ENCODE assay signal across 8 cellular contexts in genomic region chr3:45795882-45796765, GRCh38. TPM values are rescaled to one million over a fixed set of nuclear protein-coding genes. Genes with fewer than 3 reads are reported as not detected.
DNase-seq lines count a peak whose midpoint lies in the region; ATAC-seq and TF ChIP-seq lines count a peak whose summit lies in the region.

TSS of gene SLC6A20 (minus strand) at chr3:45796536. CDS start at chr3:45796419, 117 bp downstream.

- H3K27ac Mint-ChIP-seq in activated naive CD4-positive, alpha-beta T cell treated with anti-CD3 and anti-CD28 coated beads for 36 hours = no peak within 1 kb of the TSS

- peak within 1 kb of the TSS; percentile 57 for H3K4me3 Mint-ChIP-seq in activated naive CD4-positive, alpha-beta T cell treated with anti-CD3 and anti-CD28 coated beads for 36 hours

- no peak for TF ChIP-seq CTCF in choroid plexus epithelial cell (conservative IDR thresholded peaks at IDR 0.05; ENCODE audit: low read depth, low read length)
- no peak for TF ChIP-seq CTCF in transverse colon (IDR thresholded peaks at IDR 0.05)

- no peak within 1 kb of the TSS for H4K8ac ChIP-seq in mesendoderm (ENCODE audit: low read depth, low read length)

- peaks cover 44% of the 10 kb centered on the region for H3K27me3 Mint-ChIP-seq in activated naive CD4-positive, alpha-beta T cell treated with anti-CD3 and anti-CD28 coated beads for 36 hours (ENCODE audit: low read depth)

- no peaks in the 10 kb centered on the region for H3K9me3 ChIP-seq in transverse colon

- no peak for TF ChIP-seq EP300 in transverse colon (IDR thresholded peaks at IDR 0.05; ENCODE audit: low read depth)

- no peak for TF ChIP-seq POLR2A in transverse colon (IDR thresholded peaks at IDR 0.05)

- H3K4me2 ChIP-seq in mesendoderm (ENCODE audit: low read length) = peak within 1 kb of the TSS; percentile 80

- no CpG with 5 or more reads among the region's 91 CpGs for WGBS in mesendoderm (ENCODE audit: extremely low coverage, insufficient coverage, low lambda C conversion rate)
- 0 to 5% methylated on average over 3 to 48 of the region's 91 CpGs for WGBS in transverse colon (ENCODE audit: low coverage in 1 of 2), 2 donors

- H3K36me3 ChIP-seq in mesendoderm (ENCODE audit: control insufficient read depth, insufficient read depth, low read length) = no peaks in the 10 kb centered on the region
- no peaks in the 10 kb centered on the region for H3K36me3 ChIP-seq in transverse colon

- no peaks in the 10 kb centered on the region for H3K9me3 Mint-ChIP-seq in activated naive CD4-positive, alpha-beta T cell treated with anti-CD3 and anti-CD28 coated beads for 36 hours

- no peak within 1 kb of the TSS for H2AK5ac ChIP-seq in mesendoderm (ENCODE audit: low read length)

- H3K79me1 ChIP-seq in mesendoderm (ENCODE audit: low read length) = no peaks in the 10 kb centered on the region

- no peak within 1 kb of the TSS for H4K5ac ChIP-seq in mesendoderm (ENCODE audit: low read length)

- CTCF ChIA-PET in activated naive CD4-positive, alpha-beta T cell treated with anti-CD3 and anti-CD28 coated beads for 36 hours (lab: Charles Lee) = no interaction called here

- peak; percentile 30 for DNase-seq in activated naive CD4-positive, alpha-beta T cell treated with anti-CD3 and anti-CD28 coated beads for 36 hours
- DNase-seq in activated naive CD4-positive, alpha-beta T cell (lab: John Stamatoyannopoulos, UW) = no peak
- DNase-seq in choroid plexus epithelial cell (ENCODE audit: low read depth) (no peak), mesendoderm (peak; percentile 11), transverse colon (peak; percentile 58), amygdala (lab: John Stamatoyannopoulos, UW) (no peak)

- H3K23ac ChIP-seq in mesendoderm (ENCODE audit: low read length) = no peak within 1 kb of the TSS

- H3K4me1 ChIP-seq in mesendoderm (ENCODE audit: control insufficient read depth, low read depth, low read length) (no peaks in the 10 kb centered on the region), transverse colon (peaks cover 6 to 10% (median 10%) of the 10 kb centered on the region in 4 donors)

- intact Hi-C loops in activated naive CD4-positive, alpha-beta T cell treated with anti-CD3 and anti-CD28 coated beads for 36 hours (cut with micrococcal nuclease) = no loop called here
- intact Hi-C loops in transverse colon (cut with DNase I; ENCODE audit: low total_unique reads) = no loop called here

- H3K9ac ChIP-seq in mesendoderm (ENCODE audit: low read length) = peak within 1 kb of the TSS; percentile 26

- no peak within 1 kb of the TSS for H2BK5ac ChIP-seq in mesendoderm (ENCODE audit: low read length)

- ATAC-seq in HG03457 (IDR thresholded peaks at IDR 0.05; ENCODE audit: unreplicated experiment) (no peak), GM19467 (IDR thresholded peaks at IDR 0.05; ENCODE audit: unreplicated experiment) (no peak)

- no peaks in the 10 kb centered on the region for H3K79me2 ChIP-seq in mesendoderm (ENCODE audit: control insufficient read depth, insufficient read depth, low read length)

- peak within 1 kb of the TSS; percentile 3 for H3K4me3 ChIP-seq in choroid plexus epithelial cell (ENCODE audit: low read depth, low read length)
- peak within 1 kb of the TSS; percentile 37 for H3K4me3 ChIP-seq in mesendoderm (ENCODE audit: low read length)
- H3K4me3 ChIP-seq in transverse colon = peak within 1 kb of the TSS; percentile 9 to 46 (median 28)

- H3K4me1 Mint-ChIP-seq in activated naive CD4-positive, alpha-beta T cell treated with anti-CD3 and anti-CD28 coated beads for 36 hours (ENCODE audit: low read depth) = peaks cover 7% of the 10 kb centered on the region

- H3K36me3 Mint-ChIP-seq in activated naive CD4-positive, alpha-beta T cell treated with anti-CD3 and anti-CD28 coated beads for 36 hours (ENCODE audit: low read depth) = no peaks in the 10 kb centered on the region

- no peak within 1 kb of the TSS for H3K4ac ChIP-seq in mesendoderm (ENCODE audit: low read depth, low read length)

- in situ Hi-C loops in transverse colon (cut with MboI; ENCODE audit: low pct_ligation_motif_present in 1 of 4, low pct_unique_long_range_greater_than_20kb in 1 of 4, low sequenced_read_pairs in 3 of 4) = no loop called here

- H2BK120ac ChIP-seq in mesendoderm (ENCODE audit: low read depth, low read length) = no peak within 1 kb of the TSS

- H3K18ac ChIP-seq in mesendoderm (ENCODE audit: low read length) = no peak within 1 kb of the TSS

- H3K27ac ChIP-seq in mesendoderm (ENCODE audit: low read depth, low read length) = no peak within 1 kb of the TSS
- H3K27ac ChIP-seq in transverse colon = no peak within 1 kb of the TSS

- no peak within 1 kb of the TSS for H2BK15ac ChIP-seq in mesendoderm (replicated peaks; ENCODE audit: low read depth)

- peak within 1 kb of the TSS; percentile 76 for H3K56ac ChIP-seq in mesendoderm (ENCODE audit: low read length)

- peaks cover 18% of the 10 kb centered on the region for H3K27me3 ChIP-seq in mesendoderm (ENCODE audit: insufficient read depth, low read length, poor library complexity)
- H3K27me3 ChIP-seq in transverse colon = peaks cover 47% of the 10 kb centered on the region

RNA-seq across cellular contexts. Expression of gene SLC6A20, which starts in this region (rescaled TPM):
- total RNA-seq in activated naive CD4-positive, alpha-beta T cell treated with anti-CD3 and anti-CD28 coated beads for 36 hours = not detected
- 0.03 TPM for polyA plus RNA-seq in mesendoderm (2013, experiment 1 of 2)
- 0.03 TPM for polyA plus RNA-seq in mesendoderm (2013, experiment 2 of 2)
- under 1 TPM in 2 of 4 donors, not detected in 2; 0.32 to 0.41 TPM for total RNA-seq in transverse colon

Comparison
In these comparisons a context has a peak if more than half of its experiments do, and no peak if none do; other contexts are left out.
1. Peak in DNase-seq in activated naive CD4-positive, alpha-beta T cell treated with anti-CD3 and anti-CD28 coated beads for 36 hours; RNA of the gene not detected or under 1 TPM.
2. Peak in DNase-seq and H3K4me3 ChIP-seq in transverse colon; RNA of the gene not detected or under 1 TPM.